In genomic region chr6:33164176-33164575, GRCh38 we compare ENCODE assay signal across 1 cellular context.
TF ChIP-seq lines count a peak whose summit lies in the region.

No MANE protein-coding gene starts in this region.

TF ChIP-seq in H1, 55 proteins besides CTCF, POLR2A, EP300 and RAD21:
- TF ChIP-seq GTF2F1 (IDR thresholded peaks at IDR 0.05; ENCODE audit: borderline replicate concordance, low read depth, low read length) (no peak), SIX5 (IDR thresholded peaks at IDR 0.05; ENCODE audit: low read depth, low read length) (no peak), HDAC6 (IDR thresholded peaks at IDR 0.05; ENCODE audit: low read depth, low read length) (no peak), MAFK (IDR thresholded peaks at IDR 0.05; ENCODE audit: low read depth, low read length) (no peak), CBX8 (IDR thresholded peaks at IDR 0.05; ENCODE audit: borderline replicate concordance, low read depth, low read length) (no peak), CHD2 (IDR thresholded peaks at IDR 0.05; ENCODE audit: low read length) (no peak)
